ENCODE assay signal across 11 cellular contexts in the genomic region with DNA sequence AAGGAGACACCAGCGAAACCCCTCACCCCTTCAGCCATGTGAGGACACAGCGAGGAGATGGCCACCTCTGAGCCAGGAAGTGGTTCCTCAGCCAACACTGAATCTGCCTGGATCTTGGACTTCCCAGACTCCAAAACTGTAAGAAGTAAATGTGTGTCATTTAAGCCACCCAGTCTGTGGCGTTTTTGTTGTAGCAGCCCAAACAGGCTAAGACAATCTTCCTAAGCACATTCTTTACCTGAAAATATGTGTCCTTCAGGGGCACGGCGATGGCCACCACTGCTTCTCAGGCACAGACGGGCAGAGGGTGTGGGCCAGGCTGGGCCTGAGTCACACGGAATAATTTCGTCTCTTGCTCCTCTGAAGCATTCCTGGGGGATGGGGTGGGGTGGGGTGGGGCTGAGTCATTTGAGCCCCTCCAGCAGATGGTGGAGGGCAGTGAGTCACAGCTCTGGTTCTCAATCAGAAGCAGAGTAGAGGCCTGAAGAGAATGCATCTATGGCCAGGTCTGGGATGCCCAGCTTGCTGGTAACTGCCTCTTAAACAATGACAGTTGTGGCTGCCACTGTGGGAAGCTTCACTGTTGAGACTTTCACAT.
DNase-seq lines count a peak whose midpoint lies in the region; ATAC-seq, FAIRE-seq and TF ChIP-seq lines count a peak whose summit lies in the region.
"Had no signal": no experiment of that assay in that cellular context is flagged by ENCODE, and none has a peak within 500 bp of the region (broad histone marks: within the 10 kb centered on the region; RNA-seq: fewer than 3 reads in every experiment).

No MANE protein-coding gene starts in this region.

- ATAC-seq in GM23338, result no peak
- ATAC-seq: pancreas had no signal

- no peak overlapping the region for H4K8ac ChIP-seq in trophoblast cell (ENCODE audit: low read depth, low read length)

- no peaks in the 10 kb centered on the region for H4K20me1 ChIP-seq in GM23338 (replicated peaks; ENCODE audit: insufficient read depth)

- H4K91ac ChIP-seq in trophoblast cell (ENCODE audit: low read depth, low read length), result peak overlapping the region; percentile 41

- no peak overlapping the region for H3K14ac ChIP-seq in trophoblast cell (ENCODE audit: low read length)

- no peaks in the 10 kb centered on the region for H3K27me3 Mint-ChIP-seq in GM23338 (ENCODE audit: insufficient read depth, low read depth, poor library complexity)
- no peaks in the 10 kb centered on the region for H3K27me3 Mint-ChIP-seq in activated T-helper 2 cell treated with anti-CD3 and anti-CD28 coated beads, Interferon-gamma antibody, Interleukin-2, Interleukin-4, amounts not matched to agents 10 μg/mL and 5 μg/mL and 100 μg/mL, durations not matched to agents 14 hours and 24 hours and 36 hours (ENCODE audit: low read depth)

- DNase-seq in BJ (ENCODE audit: low read depth) (peak; percentile 81), bronchial epithelial cell (ENCODE audit: low read depth) (peak; percentile 94), trophoblast cell (peak; percentile 87 to 95), NCI-H524 treated with DMSO at 0.1 percent for 48 hours (lab: John Stamatoyannopoulos, UW) (no peak), Ammon's horn (ENCODE audit: low spot score) (no peak), GM23338 (ENCODE audit: low spot score) (no peak)
- DNase-seq in activated T-helper 2 cell treated with anti-CD3 and anti-CD28 coated beads, Interferon-gamma antibody, Interleukin-2, Interleukin-4, amounts not matched to agents 10 μg/mL and 5 μg/mL and 100 μg/mL, durations not matched to agents 14 hours and 24 hours and 36 hours (ENCODE audit: low spot score), result no peak
- DNase-seq: NCI-H526, pancreas had no signal

- H3K9me2 ChIP-seq in GM23338 (ENCODE audit: insufficient read depth), result peaks cover 10% of the 10 kb centered on the region; the same call in 1 of the 2 replicates

- peak overlapping the region; percentile 39 for H2BK120ac ChIP-seq in trophoblast cell (ENCODE audit: insufficient read depth, low read length, poor library complexity)

- H3K79me2 ChIP-seq in trophoblast cell (ENCODE audit: control insufficient read depth, insufficient read depth, low read length, poor library complexity) (no peaks in the 10 kb centered on the region), GM23338 (replicated peaks; ENCODE audit: insufficient read depth) (no peaks in the 10 kb centered on the region)

- no peak overlapping the region for H2AK5ac ChIP-seq in trophoblast cell (ENCODE audit: low read length)

- no peak overlapping the region for H3K4ac ChIP-seq in trophoblast cell (ENCODE audit: low read depth, low read length)

- TF ChIP-seq CTCF in BJ (IDR thresholded peaks at IDR 0.05; ENCODE audit: insufficient read depth, low read depth, low read length) (no peak), bronchial epithelial cell (IDR thresholded peaks at IDR 0.05; ENCODE audit: insufficient read depth, low read length, severe bottlenecking) (no peak), GM23338 (conservative IDR thresholded peaks at IDR 0.05; ENCODE audit: low read depth in 2 of 2) (no peak)

- H3K27ac ChIP-seq in HUES48 (ENCODE audit: low read depth, low read length) (peak overlapping the region; percentile 9), trophoblast cell (ENCODE audit: low read depth, low read length) (peak overlapping the region; percentile 74), GM23338 (ENCODE audit: low read depth) (no peak overlapping the region)
- H3K27ac ChIP-seq: pancreas had no signal

- peak overlapping the region; percentile 34 for H2BK12ac ChIP-seq in trophoblast cell (ENCODE audit: low read length)

- peak overlapping the region; percentile 47 for H2BK5ac ChIP-seq in trophoblast cell (ENCODE audit: low read depth, low read length, poor library complexity)

- H3K4me3 Mint-ChIP-seq in GM23338, result no peak overlapping the region
- H3K4me3 Mint-ChIP-seq in activated T-helper 2 cell treated with anti-CD3 and anti-CD28 coated beads, Interferon-gamma antibody, Interleukin-2, Interleukin-4, amounts not matched to agents 10 μg/mL and 5 μg/mL and 100 μg/mL, durations not matched to agents 14 hours and 24 hours and 36 hours (ENCODE audit: low read depth), result no peak overlapping the region

- peaks cover 12% of the 10 kb centered on the region for H3K79me1 ChIP-seq in trophoblast cell (ENCODE audit: low read length)

- H3K9ac ChIP-seq in HUES48 (ENCODE audit: low read depth, low read length) (no peak overlapping the region), trophoblast cell (ENCODE audit: low read length) (no peak overlapping the region)

- H3K4me1 ChIP-seq in HUES48 (ENCODE audit: control insufficient read depth, insufficient read depth, low read length), result no peaks in the 10 kb centered on the region
- peaks cover 12 to 15% of the 10 kb centered on the region in 2 experiments for H3K4me1 ChIP-seq in trophoblast cell (ENCODE audit: control insufficient read depth in 1 of 2, insufficient read depth in 2 of 2, low read length in 2 of 2)
- H3K4me1 ChIP-seq in GM23338 (ENCODE audit: insufficient read depth), result no peaks in the 10 kb centered on the region
- H3K4me1 ChIP-seq: pancreas had no signal

- intact Hi-C loops in activated T-helper 2 cell treated with anti-CD3 and anti-CD28 coated beads, Interferon-gamma antibody, Interleukin-2, Interleukin-4, amounts not matched to agents 10 μg/mL and 5 μg/mL and 100 μg/mL, durations not matched to agents 14 hours and 24 hours and 36 hours (cut with micrococcal nuclease), result no loop called here

- FAIRE-seq in bronchial epithelial cell (lab: Jason Lieb, UNC), result no peak
- FAIRE-seq: frontal cortex, pancreas had no signal

- no peak overlapping the region for H3K27ac Mint-ChIP-seq in GM23338
- H3K27ac Mint-ChIP-seq in activated T-helper 2 cell treated with anti-CD3 and anti-CD28 coated beads, Interferon-gamma antibody, Interleukin-2, Interleukin-4, amounts not matched to agents 10 μg/mL and 5 μg/mL and 100 μg/mL, durations not matched to agents 14 hours and 24 hours and 36 hours, result no peak overlapping the region

- CTCF ChIA-PET in BJ (lab: Yijun Ruan, JAX), result interaction anchor here (0.8 to 1.8 kb wide), 3 partner anchors 10 to 576 kb away, joined by 3 to 4 read pairs (median 4); no protein-coding TSS in a partner anchor

- no CpG with 5 or more reads among the region's 8 CpGs for WGBS in trophoblast cell (ENCODE audit: extremely low coverage, insufficient coverage, insufficient read length)

- H3K36me3 ChIP-seq in BJ (ENCODE audit: control insufficient read depth, insufficient read depth, low read length) (no peaks in the 10 kb centered on the region), HUES48 (ENCODE audit: control insufficient read depth, insufficient read depth, low read length) (no peaks in the 10 kb centered on the region), bronchial epithelial cell (ENCODE audit: control insufficient read depth, insufficient read depth, low read length) (no peaks in the 10 kb centered on the region), trophoblast cell (ENCODE audit: control insufficient read depth in 1 of 2, insufficient read depth in 2 of 2, low read length in 2 of 2) (no peaks in the 10 kb centered on the region), GM23338 (ENCODE audit: insufficient read depth) (0 out of 2 replicates have a peak, but pooled peaks cover 2% of the 10 kb centered on the region)
- H3K36me3 ChIP-seq: pancreas had no signal

- no peak overlapping the region for H3K23ac ChIP-seq in trophoblast cell (ENCODE audit: low read length)

- peaks cover 12% of the 10 kb centered on the region for H3K9me3 Mint-ChIP-seq in GM23338
- H3K9me3 Mint-ChIP-seq in activated T-helper 2 cell treated with anti-CD3 and anti-CD28 coated beads, Interferon-gamma antibody, Interleukin-2, Interleukin-4, amounts not matched to agents 10 μg/mL and 5 μg/mL and 100 μg/mL, durations not matched to agents 14 hours and 24 hours and 36 hours, result peaks cover 16% of the 10 kb centered on the region

- no peak overlapping the region for H4K12ac ChIP-seq in trophoblast cell (ENCODE audit: low read depth, low read length)

- no peaks in the 10 kb centered on the region for H3K4me1 Mint-ChIP-seq in GM23338
- no peaks in the 10 kb centered on the region for H3K4me1 Mint-ChIP-seq in activated T-helper 2 cell treated with anti-CD3 and anti-CD28 coated beads, Interferon-gamma antibody, Interleukin-2, Interleukin-4, amounts not matched to agents 10 μg/mL and 5 μg/mL and 100 μg/mL, durations not matched to agents 14 hours and 24 hours and 36 hours (ENCODE audit: low read depth)

- POLR2A ChIA-PET in BJ (lab: Charles Lee), result interaction anchor here (0.6 kb wide), 3 partner anchors 293 to 671 kb away, joined by 3 to 5 read pairs (median 5); no protein-coding TSS in a partner anchor

- peaks cover 11% of the 10 kb centered on the region for H3K36me3 Mint-ChIP-seq in GM23338 (ENCODE audit: low read depth)
- H3K36me3 Mint-ChIP-seq in activated T-helper 2 cell treated with anti-CD3 and anti-CD28 coated beads, Interferon-gamma antibody, Interleukin-2, Interleukin-4, amounts not matched to agents 10 μg/mL and 5 μg/mL and 100 μg/mL, durations not matched to agents 14 hours and 24 hours and 36 hours (ENCODE audit: low read depth), result no peaks in the 10 kb centered on the region

- H3K27me3 ChIP-seq in BJ (ENCODE audit: control insufficient read depth, insufficient read depth, low read length) (no peaks in the 10 kb centered on the region), HUES48 (ENCODE audit: control insufficient read depth, insufficient read depth, low read length) (no peaks in the 10 kb centered on the region), bronchial epithelial cell (ENCODE audit: control insufficient read depth, insufficient read depth, low read length) (no peaks in the 10 kb centered on the region), trophoblast cell (ENCODE audit: insufficient read depth, low read length) (no peaks in the 10 kb centered on the region), GM23338 (ENCODE audit: insufficient read depth) (no peaks in the 10 kb centered on the region)
- H3K27me3 ChIP-seq: pancreas had no signal

- H3K4me3 ChIP-seq in BJ (ENCODE audit: low read depth, low read length) (no peak overlapping the region), HUES48 (ENCODE audit: low read depth, low read length) (no peak overlapping the region), bronchial epithelial cell (ENCODE audit: low read depth, low read length) (no peak overlapping the region), trophoblast cell (ENCODE audit: low read depth, low read length) (no peak overlapping the region), GM23338 (no peak overlapping the region)
- H3K4me3 ChIP-seq: pancreas had no signal

- H2AFZ ChIP-seq in trophoblast cell (ENCODE audit: insufficient read depth, low read length, poor library complexity) (no peak overlapping the region), GM23338 (no peak overlapping the region)

- H3K18ac ChIP-seq in trophoblast cell (ENCODE audit: low read length), result no peak overlapping the region

- peaks cover 7% of the 10 kb centered on the region for H3K9me3 ChIP-seq in HUES48 (ENCODE audit: control insufficient read depth, insufficient read depth, low read length)
- peaks cover 2% of the 10 kb centered on the region for H3K9me3 ChIP-seq in trophoblast cell (ENCODE audit: insufficient read depth, low read depth, low read length)
- H3K9me3 ChIP-seq: pancreas had no signal

- no peak overlapping the region for H3K4me2 ChIP-seq in trophoblast cell (ENCODE audit: low read length)
- no peak overlapping the region for H3K4me2 ChIP-seq in GM23338

- no peaks in the 10 kb centered on the region for H3F3A ChIP-seq in GM23338 (replicated peaks; ENCODE audit: low read depth)

Comparison
In these comparisons a context has a peak if more than half of its experiments do, and no peak if none do; other contexts are left out.
1. DNase-seq: peak in BJ (single experiment), bronchial epithelial cell (single experiment) and trophoblast cell (2 of 2); none in NCI-H524 treated with DMSO at 0.1 percent for 48 hours (single experiment), Ammon's horn (single experiment), GM23338 (single experiment) and activated T-helper 2 cell treated with anti-CD3 and anti-CD28 coated beads, Interferon-gamma antibody, Interleukin-2, Interleukin-4, amounts not matched to agents 10 μg/mL and 5 μg/mL and 100 μg/mL, durations not matched to agents 14 hours and 24 hours and 36 hours (single experiment).